1 cellular context compared by ENCODE assay signal in the genomic region with DNA sequence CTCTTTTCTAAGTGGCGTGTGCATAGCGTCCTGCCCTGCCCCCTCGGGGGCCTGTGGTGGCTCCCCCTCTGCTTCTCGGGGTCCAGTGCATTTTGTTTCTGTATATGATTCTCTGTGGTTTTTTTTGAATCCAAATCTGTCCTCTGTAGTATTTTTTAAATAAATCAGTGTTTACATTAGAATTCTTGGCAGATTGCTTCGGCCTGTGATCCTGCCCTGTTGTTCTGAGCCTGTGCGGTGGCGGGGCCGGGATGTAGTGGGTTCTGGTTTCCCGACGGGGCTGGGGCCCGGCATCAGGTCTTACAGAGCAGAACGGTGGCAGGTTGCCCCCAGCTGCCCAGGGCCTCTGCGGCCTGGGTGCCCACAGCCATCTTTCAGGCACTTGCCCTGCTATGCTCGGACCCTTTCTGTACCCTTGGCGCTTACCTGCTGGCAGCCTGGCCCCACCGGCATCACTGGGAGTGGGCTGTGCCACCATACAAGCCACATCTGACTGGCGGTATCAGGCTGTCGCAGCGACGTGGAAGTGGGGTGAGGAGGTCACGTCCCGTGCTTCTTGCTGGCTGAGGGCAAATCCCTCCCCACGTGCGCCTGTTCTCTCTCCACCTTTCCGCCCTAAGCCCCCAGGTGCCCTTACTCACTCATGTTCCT.
TF ChIP-seq lines count a peak whose summit lies in the region.

No MANE protein-coding gene starts in this region.

TF ChIP-seq in HepG2, 621 proteins besides CTCF, POLR2A, EP300 and RAD21:
- TF ChIP-seq, protein P1, sequence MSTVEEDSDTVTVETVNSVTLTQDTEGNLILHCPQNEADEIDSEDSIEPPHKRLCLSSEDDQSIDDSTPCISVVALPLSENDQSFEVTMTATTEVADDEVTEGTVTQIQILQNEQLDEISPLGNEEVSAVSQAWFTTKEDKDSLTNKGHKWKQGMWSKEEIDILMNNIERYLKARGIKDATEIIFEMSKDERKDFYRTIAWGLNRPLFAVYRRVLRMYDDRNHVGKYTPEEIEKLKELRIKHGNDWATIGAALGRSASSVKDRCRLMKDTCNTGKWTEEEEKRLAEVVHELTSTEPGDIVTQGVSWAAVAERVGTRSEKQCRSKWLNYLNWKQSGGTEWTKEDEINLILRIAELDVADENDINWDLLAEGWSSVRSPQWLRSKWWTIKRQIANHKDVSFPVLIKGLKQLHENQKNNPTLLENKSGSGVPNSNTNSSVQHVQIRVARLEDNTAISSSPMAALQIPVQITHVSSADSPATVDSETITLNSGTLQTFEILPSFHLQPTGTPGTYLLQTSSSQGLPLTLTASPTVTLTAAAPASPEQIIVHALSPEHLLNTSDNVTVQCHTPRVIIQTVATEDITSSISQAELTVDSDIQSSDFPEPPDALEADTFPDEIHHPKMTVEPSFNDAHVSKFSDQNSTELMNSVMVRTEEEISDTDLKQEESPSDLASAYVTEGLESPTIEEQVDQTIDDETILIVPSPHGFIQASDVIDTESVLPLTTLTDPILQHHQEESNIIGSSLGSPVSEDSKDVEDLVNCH (CRISPR knock-in tag; IDR thresholded peaks at IDR 0.05) = no peak
- TF ChIP-seq AGO2 (optimal IDR thresholded peaks at IDR 0.05; ENCODE audit: low read depth, low read length) = peak; percentile 77
TF ChIP-seq in HepG2: peak in this region for 1.
